36 cellular contexts compared by ENCODE assay signal in the genomic region with DNA sequence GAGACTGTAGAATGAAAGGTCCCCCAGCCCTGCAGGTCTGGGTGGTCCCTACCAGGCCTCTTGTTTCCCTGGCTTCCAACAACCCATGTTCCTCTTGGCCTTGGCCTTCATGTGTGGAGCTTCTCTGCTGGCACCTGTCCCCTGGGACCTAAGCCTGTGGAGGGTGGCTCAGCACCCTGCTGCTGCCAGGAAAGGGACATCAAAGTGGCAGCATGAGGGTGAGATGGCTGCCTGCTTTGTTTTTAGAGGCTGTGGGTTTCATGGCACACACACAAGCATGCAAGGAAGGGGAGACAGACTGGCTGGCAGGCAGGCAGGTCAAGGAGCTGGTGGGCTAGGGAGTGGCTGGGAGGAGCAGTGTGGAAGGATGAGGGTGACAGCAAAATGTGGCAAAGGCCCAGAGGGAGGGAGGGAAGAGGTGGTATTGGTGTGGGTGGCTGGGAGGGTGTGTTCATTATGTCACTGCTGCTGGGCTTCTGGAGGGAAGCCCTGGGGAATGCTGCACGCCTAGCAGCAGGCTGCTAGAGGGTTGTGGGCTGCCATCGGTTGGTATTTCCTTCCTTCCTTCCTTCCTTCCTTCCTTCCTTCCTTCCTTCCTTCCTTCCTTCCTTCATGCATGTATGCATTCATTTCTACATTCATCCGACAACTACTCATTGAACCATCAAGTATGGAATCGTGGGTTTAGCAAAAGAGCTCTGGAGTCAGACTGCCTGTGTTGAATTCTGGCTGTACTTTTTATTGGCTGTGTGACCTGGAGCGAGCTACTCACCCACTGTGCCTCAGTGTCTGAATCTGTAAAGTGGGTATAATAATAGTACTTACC.
"Had no signal": no experiment of that assay in that cellular context is flagged by ENCODE, and none has a peak within 500 bp of the region (broad histone marks: within the 10 kb centered on the region; RNA-seq: fewer than 3 reads in every experiment).

No MANE protein-coding gene starts in this region.

- H3K4me1 Mint-ChIP-seq: activated naive CD4-positive, alpha-beta T cell treated with anti-CD3 and anti-CD28 coated beads, Interleukin-2, amount 50 U/mL, for 24 hours; activated naive CD8-positive, alpha-beta T cell treated with anti-CD3 and anti-CD28 coated beads, Interleukin-2, amount 10 ng/mL, durations not matched to agents 7 days and 5 days; activated T-helper 17 cell treated with anti-CD3 and anti-CD28 coated beads, Interleukin-2, amount 50 U/mL, for 72 hours had no signal

- H3K27ac Mint-ChIP-seq: activated CD8-positive, alpha-beta T cell treated with anti-CD3 and anti-CD28 coated beads for 36 hours; activated naive CD4-positive, alpha-beta T cell treated with anti-CD3 and anti-CD28 coated beads, Interleukin-2, amount 50 U/mL, for 24 hours; activated naive CD8-positive, alpha-beta T cell treated with anti-CD3 and anti-CD28 coated beads, Interleukin-2, amount 10 ng/mL, durations not matched to agents 7 days and 5 days; activated T-cell treated with anti-CD3 and anti-CD28 coated beads, Interleukin-2, amount 50 U/mL, for 72 hours; activated T-helper 17 cell treated with anti-CD3 and anti-CD28 coated beads, Interleukin-2, amount 50 U/mL, for 72 hours had no signal

- H3K36me3 Mint-ChIP-seq: activated naive CD4-positive, alpha-beta T cell treated with anti-CD3 and anti-CD28 coated beads, Interleukin-2, amount 50 U/mL, for 24 hours; activated naive CD8-positive, alpha-beta T cell treated with anti-CD3 and anti-CD28 coated beads, Interleukin-2, amount 10 ng/mL, durations not matched to agents 7 days and 5 days had no signal

- ATAC-seq: activated CD8-positive, alpha-beta T cell treated with anti-CD3 and anti-CD28 coated beads for 36 hours; activated T-cell treated with anti-CD3 and anti-CD28 coated beads, Interleukin-2, amount 50 U/mL, for 72 hours; activated T-helper 17 cell treated with anti-CD3 and anti-CD28 coated beads, Interleukin-2, amount 50 U/mL, for 72 hours; body of pancreas; Right ventricle myocardium inferior had no signal

- DNase-seq: activated CD4-positive, alpha-beta T cell treated with anti-CD3 and anti-CD28 coated beads for 1 hour; activated CD4-positive, alpha-beta T cell treated with anti-CD3 and anti-CD28 coated beads for 48 hours; activated CD4-positive, alpha-beta T cell treated with anti-CD3 and anti-CD28 coated beads, Interleukin-2, amount 50 U/mL, for 4 hours; activated CD4-positive, CD25-positive, alpha-beta regulatory T cell; activated CD8-positive, alpha-beta T cell treated with anti-CD3 and anti-CD28 coated beads for 36 hours; activated effector memory CD4-positive, alpha-beta T cell treated with anti-CD3 and anti-CD28 coated beads, Interleukin-2, amount 50 U/mL, for 16 hours; activated naive CD4-positive, alpha-beta T cell treated with Interleukin-2 at 50 U/mL for 16 hours; activated naive CD8-positive, alpha-beta T cell treated with anti-CD3 and anti-CD28 coated beads, Interleukin-2, amount 10 ng/mL, durations not matched to agents 7 days and 5 days; activated T-cell treated with anti-CD3 and anti-CD28 coated beads, Interleukin-2, amount 50 U/mL, for 1 hour; activated T-cell treated with anti-CD3 and anti-CD28 coated beads, Interleukin-2, amount 50 U/mL, for 72 hours; amygdala; body of pancreas; caudate nucleus; cerebellar nuclear complex; Karpas-422; NCI-H1048; NCI-H1105 treated with DMSO at 0.1 percent for 48 hours; NCI-H146; NCI-H187; NCI-H2029 treated with DMSO at 0.1 percent for 48 hours; NCI-H2107; NCI-H2171 treated with DMSO at 0.1 percent for 48 hours; NCI-H2227 treated with DMSO at 0.1 percent for 48 hours; NCI-H524 treated with DMSO at 0.1 percent for 48 hours; NCI-H748 treated with DMSO at 0.1 percent for 48 hours; NK-92 treated with Interleukin-12 subunit alpha and Interleukin-12 subunit beta, amount 100 ng/mL, for 24 hours; PC-9; SIG-M5; SW 1271; T1000; WERI-Rb-1 had no signal

- H3K36me3 ChIP-seq: ascending aorta, WERI-Rb-1 had no signal

- H3K27ac ChIP-seq: ascending aorta, body of pancreas, PC-9, RWPE1, WERI-Rb-1 had no signal

- H3K4me3 ChIP-seq: ascending aorta, body of pancreas, PC-9 had no signal

- H3K4me3 Mint-ChIP-seq: activated CD8-positive, alpha-beta T cell treated with anti-CD3 and anti-CD28 coated beads for 36 hours; activated naive CD4-positive, alpha-beta T cell treated with anti-CD3 and anti-CD28 coated beads, Interleukin-2, amount 50 U/mL, for 24 hours; activated naive CD8-positive, alpha-beta T cell treated with anti-CD3 and anti-CD28 coated beads, Interleukin-2, amount 10 ng/mL, durations not matched to agents 7 days and 5 days; activated T-cell treated with anti-CD3 and anti-CD28 coated beads, Interleukin-2, amount 50 U/mL, for 72 hours; activated T-helper 17 cell treated with anti-CD3 and anti-CD28 coated beads, Interleukin-2, amount 50 U/mL, for 72 hours had no signal

- H3K4me1 ChIP-seq: ascending aorta, body of pancreas had no signal

- H3K9me3 ChIP-seq: ascending aorta, body of pancreas had no signal

- H3K27me3 Mint-ChIP-seq: activated CD8-positive, alpha-beta T cell treated with anti-CD3 and anti-CD28 coated beads for 36 hours; activated naive CD4-positive, alpha-beta T cell treated with anti-CD3 and anti-CD28 coated beads, Interleukin-2, amount 50 U/mL, for 24 hours; activated naive CD8-positive, alpha-beta T cell treated with anti-CD3 and anti-CD28 coated beads, Interleukin-2, amount 10 ng/mL, durations not matched to agents 7 days and 5 days; activated T-helper 17 cell treated with anti-CD3 and anti-CD28 coated beads, Interleukin-2, amount 50 U/mL, for 72 hours had no signal

- H3K9me3 Mint-ChIP-seq: activated CD8-positive, alpha-beta T cell treated with anti-CD3 and anti-CD28 coated beads for 36 hours; activated naive CD4-positive, alpha-beta T cell treated with anti-CD3 and anti-CD28 coated beads, Interleukin-2, amount 50 U/mL, for 24 hours; activated naive CD8-positive, alpha-beta T cell treated with anti-CD3 and anti-CD28 coated beads, Interleukin-2, amount 10 ng/mL, durations not matched to agents 7 days and 5 days; activated T-cell treated with anti-CD3 and anti-CD28 coated beads, Interleukin-2, amount 50 U/mL, for 72 hours; activated T-helper 17 cell treated with anti-CD3 and anti-CD28 coated beads, Interleukin-2, amount 50 U/mL, for 72 hours had no signal
